Comparison of ENCODE assay signal across 33 cellular contexts in genomic region chr15:99224815-99225214, GRCh38.
"Had no signal": no experiment of that assay in that cellular context is flagged by ENCODE, and none has a peak within 500 bp of the region (broad histone marks: within the 10 kb centered on the region; RNA-seq: fewer than 3 reads in every experiment).

No MANE protein-coding gene starts in this region.

- H3K4me2 ChIP-seq: PC-9 had no signal

- H3K27ac ChIP-seq: adrenal gland, cardiac muscle cell, PC-9, SJCRH30, SK-N-MC, WERI-Rb-1 had no signal

- DNase-seq: activated CD4-positive, alpha-beta T cell treated with anti-CD3 and anti-CD28 coated beads for 1 hour; activated CD4-positive, alpha-beta T cell treated with anti-CD3 and anti-CD28 coated beads for 48 hours; activated CD4-positive, alpha-beta T cell treated with anti-CD3 and anti-CD28 coated beads, Interleukin-2, amount 50 U/mL, for 48 hours; activated CD4-positive, CD25-positive, alpha-beta regulatory T cell; activated CD8-positive, alpha-beta memory T cell treated with anti-CD3 and anti-CD28 coated beads, Interleukin-2, amount 50 U/mL, for 4 hours; activated CD8-positive, alpha-beta T cell treated with anti-CD3 and anti-CD28 coated beads, Interleukin-2, amount 10 ng/mL, durations not matched to agents 7 days and 5 days; activated gamma-delta T cell treated with Interleukin-2 at 50 U/mL for 16 hours; activated naive CD4-positive, alpha-beta T cell treated with anti-CD3 and anti-CD28 coated beads for 36 hours; activated T-cell treated with anti-CD3 and anti-CD28 coated beads for 4 hours; activated T-cell treated with anti-CD3 and anti-CD28 coated beads, Interleukin-2, amount 50 U/mL, for 4 hours; adrenal gland; Karpas-422; KBM-7; NCI-H1105; NCI-H1417 treated with DMSO at 0.1 percent for 48 hours; NCI-H2029; NCI-H2171; NCI-H510A; NCI-H526; NCI-H748 treated with DMSO at 0.1 percent for 48 hours; NK-92 treated with Interleukin-12 subunit alpha and Interleukin-12 subunit beta, amount 100 ng/mL, for 24 hours; PC-9; SHP77; SJCRH30; T1000; WERI-Rb-1 had no signal

- H3K4me3 Mint-ChIP-seq: activated CD8-positive, alpha-beta T cell treated with anti-CD3 and anti-CD28 coated beads, Interleukin-2, amount 10 ng/mL, durations not matched to agents 7 days and 5 days; activated naive CD4-positive, alpha-beta T cell treated with anti-CD3 and anti-CD28 coated beads for 36 hours; activated T-cell treated with anti-CD3 and anti-CD28 coated beads, Interleukin-2, amount 50 U/mL, for 4 hours; activated T-helper 1 cell treated with anti-CD3 and anti-CD28 coated beads, Interleukin-12 subunit alpha, Interleukin-12 subunit beta, Interleukin-2, Interleukin-4 antibody, amounts not matched to agents 30 ng/mL and 10 ng/mL and 1 ng/mL, durations not matched to agents 14 hours and 24 hours and 36 hours; brain; central memory CD8-positive, alpha-beta T cell had no signal

- H3K9me3 Mint-ChIP-seq: activated naive CD4-positive, alpha-beta T cell treated with anti-CD3 and anti-CD28 coated beads for 36 hours; activated naive CD4-positive, alpha-beta T cell treated with anti-CD3 and anti-CD28 coated beads, Interleukin-2, amount 50 U/mL, for 72 hours; activated T-cell treated with anti-CD3 and anti-CD28 coated beads, Interleukin-2, amount 50 U/mL, for 4 hours; activated T-helper 1 cell treated with anti-CD3 and anti-CD28 coated beads, Interleukin-12 subunit alpha, Interleukin-12 subunit beta, Interleukin-2, Interleukin-4 antibody, amounts not matched to agents 30 ng/mL and 10 ng/mL and 1 ng/mL, durations not matched to agents 14 hours and 24 hours and 36 hours; brain; central memory CD8-positive, alpha-beta T cell had no signal

- H3K9me3 ChIP-seq: adrenal gland, SJCRH30 had no signal

- H3K36me3 ChIP-seq: WERI-Rb-1 had no signal

- H3K4me1 Mint-ChIP-seq: central memory CD8-positive, alpha-beta T cell had no signal

- H3K27ac Mint-ChIP-seq: activated CD8-positive, alpha-beta T cell treated with anti-CD3 and anti-CD28 coated beads, Interleukin-2, amount 10 ng/mL, durations not matched to agents 7 days and 5 days; activated naive CD4-positive, alpha-beta T cell treated with anti-CD3 and anti-CD28 coated beads for 36 hours; activated naive CD4-positive, alpha-beta T cell treated with anti-CD3 and anti-CD28 coated beads, Interleukin-2, amount 50 U/mL, for 72 hours; activated T-helper 1 cell treated with anti-CD3 and anti-CD28 coated beads, Interleukin-12 subunit alpha, Interleukin-12 subunit beta, Interleukin-2, Interleukin-4 antibody, amounts not matched to agents 30 ng/mL and 10 ng/mL and 1 ng/mL, durations not matched to agents 14 hours and 24 hours and 36 hours; brain had no signal

- ATAC-seq: activated CD8-positive, alpha-beta T cell treated with anti-CD3 and anti-CD28 coated beads, Interleukin-2, amount 10 ng/mL, durations not matched to agents 7 days and 5 days; activated naive CD4-positive, alpha-beta T cell treated with anti-CD3 and anti-CD28 coated beads, Interleukin-2, amount 50 U/mL, for 72 hours; activated T-cell treated with anti-CD3 and anti-CD28 coated beads, Interleukin-2, amount 50 U/mL, for 4 hours had no signal

- H2AFZ ChIP-seq: PC-9 had no signal

- H3K36me3 Mint-ChIP-seq: activated naive CD4-positive, alpha-beta T cell treated with anti-CD3 and anti-CD28 coated beads, Interleukin-2, amount 50 U/mL, for 72 hours had no signal

- H3K27me3 Mint-ChIP-seq: brain had no signal

- FAIRE-seq: RCC 7860 had no signal

- H3K4me3 ChIP-seq: adrenal gland, cardiac muscle cell, PC-9, SJCRH30, SK-N-MC had no signal

- H3K27me3 ChIP-seq: adrenal gland, cardiac muscle cell, SJCRH30 had no signal

- H3K4me1 ChIP-seq: SJCRH30 had no signal
